ENCODE assay signal across 1 cellular context in genomic region chr22:19086417-19086816, GRCh38.
TF ChIP-seq lines count a peak whose summit lies in the region.

No MANE protein-coding gene starts in this region.

TF ChIP-seq in endothelial cell of umbilical vein, 7 proteins besides CTCF, POLR2A, EP300 and RAD21 (continued from another document):
- no peak for TF ChIP-seq MAX (IDR thresholded peaks at IDR 0.05; ENCODE audit: insufficient read depth, insufficient read length)
TF ChIP-seq in endothelial cell of umbilical vein: peak in this region for 0.
